32 cellular contexts compared by ENCODE assay signal in the genomic region with DNA sequence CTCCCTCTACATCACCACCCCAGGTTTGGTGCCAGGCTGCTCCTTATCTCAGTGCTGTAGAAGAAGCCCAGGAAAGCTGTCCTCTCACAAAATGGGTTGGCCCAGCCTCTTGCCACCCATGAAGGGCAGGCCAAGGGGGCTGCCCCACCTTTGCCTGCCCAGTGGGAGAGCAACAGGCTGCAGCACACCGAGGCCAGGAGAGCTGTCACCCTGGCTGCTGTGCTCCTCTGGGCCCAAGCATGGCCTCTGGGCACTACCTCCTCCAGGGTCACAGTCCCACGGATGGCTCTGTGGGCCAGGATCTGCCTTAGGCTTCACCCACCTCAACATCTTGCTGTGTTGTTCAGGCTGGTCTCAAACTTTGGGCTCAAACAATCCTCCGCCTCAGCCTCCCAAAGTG. TPM values are rescaled to one million over a fixed set of nuclear protein-coding genes. Genes with fewer than 3 reads are reported as not detected.
"Had no signal": no experiment of that assay in that cellular context is flagged by ENCODE, and none has a peak within 500 bp of the region (broad histone marks: within the 10 kb centered on the region; RNA-seq: fewer than 3 reads in every experiment).

No MANE protein-coding gene starts in this region.

- H3K9me3 ChIP-seq: adrenal gland, body of pancreas, esophagus muscularis mucosa had no signal

- DNase-seq: activated CD4-positive, alpha-beta memory T cell treated with anti-CD3 and anti-CD28 coated beads for 36 hours; activated CD4-positive, alpha-beta T cell treated with anti-CD3 and anti-CD28 coated beads for 36 hours; activated CD4-positive, alpha-beta T cell treated with anti-CD3 and anti-CD28 coated beads, Interleukin-2, amount 10 ng/mL, durations not matched to agents 24 days and 14 days; activated CD4-positive, CD25-positive, alpha-beta regulatory T cell; activated CD4-positive, CD25-positive, alpha-beta regulatory T cell treated with anti-CD3 and anti-CD28 coated beads, Interleukin-2, amount 50 U/mL, for 72 hours; activated CD8-positive, alpha-beta memory T cell treated with anti-CD3 and anti-CD28 coated beads, Interleukin-2, amount 10 ng/mL, durations not matched to agents 7 days and 5 days; activated CD8-positive, alpha-beta memory T cell treated with anti-CD3 and anti-CD28 coated beads, Interleukin-2, amount 50 U/mL, for 4 hours; activated CD8-positive, alpha-beta T cell treated with anti-CD3 and anti-CD28 coated beads, Interleukin-2, amount 10 ng/mL, durations not matched to agents 7 days and 5 days; activated effector memory CD4-positive, alpha-beta T cell treated with anti-CD3 and anti-CD28 coated beads, Interleukin-2, amount 50 U/mL, for 16 hours; activated naive CD4-positive, alpha-beta T cell treated with anti-CD3 and anti-CD28 coated beads for 36 hours; activated naive CD8-positive, alpha-beta T cell treated with anti-CD3 and anti-CD28 coated beads for 36 hours; activated naive CD8-positive, alpha-beta T cell treated with anti-CD3 and anti-CD28 coated beads, Interleukin-2, amount 50 U/mL, for 24 hours; activated T-cell treated with anti-CD3 and anti-CD28 coated beads, Interleukin-2, amount 50 U/mL, for 1 hour; activated T-cell treated with anti-CD3 and anti-CD28 coated beads, Interleukin-2, amount 50 U/mL, for 48 hours; adrenal gland; amygdala; aorta; body of pancreas; caudate nucleus; cortex of kidney; effector CD8-positive, alpha-beta T cell; erythroblast; foreskin keratinocyte; head of caudate nucleus; T-helper 2 cell had no signal

- H3K4me3 ChIP-seq: adrenal gland, body of pancreas, esophagus muscularis mucosa had no signal

- H3K4me3 Mint-ChIP-seq: activated CD4-positive, alpha-beta memory T cell treated with anti-CD3 and anti-CD28 coated beads for 36 hours; activated CD4-positive, alpha-beta T cell treated with anti-CD3 and anti-CD28 coated beads for 36 hours; activated CD4-positive, alpha-beta T cell treated with anti-CD3 and anti-CD28 coated beads, Interleukin-2, amount 10 ng/mL, durations not matched to agents 24 days and 14 days; activated CD8-positive, alpha-beta memory T cell treated with anti-CD3 and anti-CD28 coated beads, Interleukin-2, amount 10 ng/mL, durations not matched to agents 7 days and 5 days; activated CD8-positive, alpha-beta T cell treated with anti-CD3 and anti-CD28 coated beads, Interleukin-2, amount 10 ng/mL, durations not matched to agents 7 days and 5 days; activated naive CD4-positive, alpha-beta T cell treated with anti-CD3 and anti-CD28 coated beads for 36 hours; activated naive CD4-positive, alpha-beta T cell treated with anti-CD3 and anti-CD28 coated beads, Interleukin-2, amount 50 U/mL, for 24 hours; activated naive CD8-positive, alpha-beta T cell treated with anti-CD3 and anti-CD28 coated beads for 36 hours; activated naive CD8-positive, alpha-beta T cell treated with anti-CD3 and anti-CD28 coated beads, Interleukin-2, amount 50 U/mL, for 24 hours; activated T-helper 1 cell treated with anti-CD3 and anti-CD28 coated beads, Interleukin-12 subunit alpha, Interleukin-12 subunit beta, Interleukin-2, Interleukin-4 antibody, amounts not matched to agents 30 ng/mL and 10 ng/mL and 1 ng/mL, durations not matched to agents 14 hours and 24 hours and 36 hours had no signal

- H3K27ac ChIP-seq: body of pancreas, foreskin keratinocyte had no signal

- H3K27me3 ChIP-seq: adrenal gland, body of pancreas, esophagus muscularis mucosa, foreskin keratinocyte had no signal

- ATAC-seq: activated CD4-positive, alpha-beta T cell treated with anti-CD3 and anti-CD28 coated beads for 36 hours; activated CD8-positive, alpha-beta memory T cell treated with anti-CD3 and anti-CD28 coated beads, Interleukin-2, amount 10 ng/mL, durations not matched to agents 7 days and 5 days; activated CD8-positive, alpha-beta T cell treated with anti-CD3 and anti-CD28 coated beads, Interleukin-2, amount 10 ng/mL, durations not matched to agents 7 days and 5 days; activated naive CD8-positive, alpha-beta T cell treated with anti-CD3 and anti-CD28 coated beads, Interleukin-2, amount 50 U/mL, for 24 hours; body of pancreas; foreskin keratinocyte had no signal

- H3K27ac Mint-ChIP-seq: activated CD4-positive, alpha-beta memory T cell treated with anti-CD3 and anti-CD28 coated beads for 36 hours; activated CD4-positive, alpha-beta T cell treated with anti-CD3 and anti-CD28 coated beads for 36 hours; activated CD4-positive, alpha-beta T cell treated with anti-CD3 and anti-CD28 coated beads, Interleukin-2, amount 10 ng/mL, durations not matched to agents 24 days and 14 days; activated CD8-positive, alpha-beta memory T cell treated with anti-CD3 and anti-CD28 coated beads, Interleukin-2, amount 10 ng/mL, durations not matched to agents 7 days and 5 days; activated CD8-positive, alpha-beta T cell treated with anti-CD3 and anti-CD28 coated beads, Interleukin-2, amount 10 ng/mL, durations not matched to agents 7 days and 5 days; activated naive CD4-positive, alpha-beta T cell treated with anti-CD3 and anti-CD28 coated beads for 36 hours; activated naive CD4-positive, alpha-beta T cell treated with anti-CD3 and anti-CD28 coated beads, Interleukin-2, amount 50 U/mL, for 24 hours; activated naive CD8-positive, alpha-beta T cell treated with anti-CD3 and anti-CD28 coated beads for 36 hours; activated naive CD8-positive, alpha-beta T cell treated with anti-CD3 and anti-CD28 coated beads, Interleukin-2, amount 50 U/mL, for 24 hours; activated T-helper 1 cell treated with anti-CD3 and anti-CD28 coated beads, Interleukin-12 subunit alpha, Interleukin-12 subunit beta, Interleukin-2, Interleukin-4 antibody, amounts not matched to agents 30 ng/mL and 10 ng/mL and 1 ng/mL, durations not matched to agents 14 hours and 24 hours and 36 hours; activated T-helper 2 cell treated with anti-CD3 and anti-CD28 coated beads, Interferon-gamma antibody, Interleukin-2, Interleukin-4, amounts not matched to agents 10 μg/mL and 5 μg/mL and 100 μg/mL, durations not matched to agents 14 hours and 24 hours and 36 hours had no signal

- H3K4me1 Mint-ChIP-seq: activated CD4-positive, alpha-beta T cell treated with anti-CD3 and anti-CD28 coated beads for 36 hours; activated CD4-positive, alpha-beta T cell treated with anti-CD3 and anti-CD28 coated beads, Interleukin-2, amount 10 ng/mL, durations not matched to agents 24 days and 14 days; activated CD8-positive, alpha-beta memory T cell treated with anti-CD3 and anti-CD28 coated beads, Interleukin-2, amount 10 ng/mL, durations not matched to agents 7 days and 5 days; activated naive CD4-positive, alpha-beta T cell treated with anti-CD3 and anti-CD28 coated beads, Interleukin-2, amount 50 U/mL, for 24 hours; activated naive CD8-positive, alpha-beta T cell treated with anti-CD3 and anti-CD28 coated beads for 36 hours; activated naive CD8-positive, alpha-beta T cell treated with anti-CD3 and anti-CD28 coated beads, Interleukin-2, amount 50 U/mL, for 24 hours had no signal

- H3K27me3 Mint-ChIP-seq: activated CD4-positive, alpha-beta memory T cell treated with anti-CD3 and anti-CD28 coated beads for 36 hours; activated CD4-positive, alpha-beta T cell treated with anti-CD3 and anti-CD28 coated beads for 36 hours; activated CD4-positive, alpha-beta T cell treated with anti-CD3 and anti-CD28 coated beads, Interleukin-2, amount 10 ng/mL, durations not matched to agents 24 days and 14 days; activated CD8-positive, alpha-beta memory T cell treated with anti-CD3 and anti-CD28 coated beads, Interleukin-2, amount 10 ng/mL, durations not matched to agents 7 days and 5 days; activated naive CD4-positive, alpha-beta T cell treated with anti-CD3 and anti-CD28 coated beads, Interleukin-2, amount 50 U/mL, for 24 hours; activated naive CD8-positive, alpha-beta T cell treated with anti-CD3 and anti-CD28 coated beads for 36 hours; activated naive CD8-positive, alpha-beta T cell treated with anti-CD3 and anti-CD28 coated beads, Interleukin-2, amount 50 U/mL, for 24 hours had no signal

- H3K4me1 ChIP-seq: foreskin keratinocyte had no signal

- H3K9me3 Mint-ChIP-seq: activated CD4-positive, alpha-beta memory T cell treated with anti-CD3 and anti-CD28 coated beads for 36 hours; activated CD4-positive, alpha-beta T cell treated with anti-CD3 and anti-CD28 coated beads, Interleukin-2, amount 10 ng/mL, durations not matched to agents 24 days and 14 days; activated naive CD4-positive, alpha-beta T cell treated with anti-CD3 and anti-CD28 coated beads for 36 hours; activated naive CD4-positive, alpha-beta T cell treated with anti-CD3 and anti-CD28 coated beads, Interleukin-2, amount 50 U/mL, for 24 hours; activated naive CD8-positive, alpha-beta T cell treated with anti-CD3 and anti-CD28 coated beads for 36 hours; activated naive CD8-positive, alpha-beta T cell treated with anti-CD3 and anti-CD28 coated beads, Interleukin-2, amount 50 U/mL, for 24 hours; activated T-helper 1 cell treated with anti-CD3 and anti-CD28 coated beads, Interleukin-12 subunit alpha, Interleukin-12 subunit beta, Interleukin-2, Interleukin-4 antibody, amounts not matched to agents 30 ng/mL and 10 ng/mL and 1 ng/mL, durations not matched to agents 14 hours and 24 hours and 36 hours; activated T-helper 2 cell treated with anti-CD3 and anti-CD28 coated beads, Interferon-gamma antibody, Interleukin-2, Interleukin-4, amounts not matched to agents 10 μg/mL and 5 μg/mL and 100 μg/mL, durations not matched to agents 14 hours and 24 hours and 36 hours had no signal

RNA-seq across cellular contexts. Expression of gene STAB1, which starts 6.4 kb away (rescaled TPM):
- total RNA-seq: activated CD8-positive, alpha-beta memory T cell treated with anti-CD3 and anti-CD28 coated beads for 36 hours; activated CD8-positive, alpha-beta memory T cell treated with anti-CD3 and anti-CD28 coated beads, Interleukin-2, amount 10 ng/mL, durations not matched to agents 7 days and 5 days; chondrocyte; foreskin keratinocyte had no signal

RNA-seq across cellular contexts. Expression of gene TNNC1, which starts 34.9 kb away (rescaled TPM):
- total RNA-seq: foreskin keratinocyte had no signal

RNA-seq across cellular contexts. Expression of gene SEMA3G, which starts 43.8 kb away (rescaled TPM):
- total RNA-seq: activated CD4-positive, alpha-beta T cell treated with anti-CD3 and anti-CD28 coated beads for 36 hours; activated naive CD4-positive, alpha-beta T cell treated with anti-CD3 and anti-CD28 coated beads for 36 hours; T-helper 1 cell treated with Interleukin-12 subunit alpha and Interleukin-12 subunit beta and Interleukin-4 antibody, amounts not matched to agents 30 ng/mL and 1 ng/mL, for 36 hours had no signal
